ENCODE assay signal across 1 cellular context in the genomic region with DNA sequence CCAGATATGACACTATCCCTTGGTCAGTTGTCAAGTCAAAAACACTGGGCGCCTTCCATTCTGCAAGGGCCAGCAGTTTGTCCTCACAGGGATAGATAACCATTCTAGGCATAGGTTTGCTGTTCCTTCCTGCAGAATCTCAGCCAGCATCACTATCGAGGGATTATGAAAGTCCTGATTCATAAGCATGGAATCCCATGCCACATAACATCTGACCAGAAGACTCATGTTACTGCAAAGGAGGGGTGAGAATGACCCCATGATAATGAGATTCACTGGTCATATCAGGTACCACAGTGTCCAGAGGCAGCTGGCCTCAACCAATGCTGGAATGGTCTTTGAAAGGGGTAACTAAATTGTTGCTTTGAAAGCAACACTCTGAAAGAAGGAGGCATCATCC.
TF ChIP-seq lines count a peak whose summit lies in the region.

No MANE protein-coding gene starts in this region.

TF ChIP-seq in HepG2, 621 proteins besides CTCF, POLR2A, EP300 and RAD21:
- TF ChIP-seq NFE2L1 (CRISPR knock-in tag; IDR thresholded peaks at IDR 0.05; ENCODE audit: borderline replicate concordance), result no peak
- no peak for TF ChIP-seq ZNF747 (CRISPR knock-in tag; IDR thresholded peaks at IDR 0.05; ENCODE audit: borderline replicate concordance)
- TF ChIP-seq, protein P1, sequence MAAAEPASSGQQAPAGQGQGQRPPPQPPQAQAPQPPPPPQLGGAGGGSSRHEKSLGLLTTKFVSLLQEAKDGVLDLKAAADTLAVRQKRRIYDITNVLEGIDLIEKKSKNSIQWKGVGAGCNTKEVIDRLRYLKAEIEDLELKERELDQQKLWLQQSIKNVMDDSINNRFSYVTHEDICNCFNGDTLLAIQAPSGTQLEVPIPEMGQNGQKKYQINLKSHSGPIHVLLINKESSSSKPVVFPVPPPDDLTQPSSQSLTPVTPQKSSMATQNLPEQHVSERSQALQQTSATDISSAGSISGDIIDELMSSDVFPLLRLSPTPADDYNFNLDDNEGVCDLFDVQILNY (CRISPR knock-in tag; conservative IDR thresholded peaks at IDR 0.05), result no peak
- TF ChIP-seq HMG20B (CRISPR knock-in tag; conservative IDR thresholded peaks at IDR 0.05), result no peak
- no peak for TF ChIP-seq ZNF569 (CRISPR knock-in tag; IDR thresholded peaks at IDR 0.05; ENCODE audit: borderline replicate concordance)
- no peak for TF ChIP-seq ZFAT (CRISPR knock-in tag; conservative IDR thresholded peaks at IDR 0.05)
- TF ChIP-seq ZBTB39 (CRISPR knock-in tag; IDR thresholded peaks at IDR 0.05), result no peak
- no peak for TF ChIP-seq ZIK1 (CRISPR knock-in tag; IDR thresholded peaks at IDR 0.05; ENCODE audit: borderline replicate concordance, low read depth)
- TF ChIP-seq ZNF580 (CRISPR knock-in tag; IDR thresholded peaks at IDR 0.05; ENCODE audit: borderline replicate concordance, low read depth), result no peak
- TF ChIP-seq ZNF776 (CRISPR knock-in tag; IDR thresholded peaks at IDR 0.05), result no peak
- no peak for TF ChIP-seq SIX1 (CRISPR knock-in tag; IDR thresholded peaks at IDR 0.05; ENCODE audit: borderline replicate concordance)
- no peak for TF ChIP-seq SP4 (CRISPR knock-in tag; IDR thresholded peaks at IDR 0.05)
- no peak for TF ChIP-seq RELA (CRISPR knock-in tag; IDR thresholded peaks at IDR 0.05)
- no peak for TF ChIP-seq NBN (conservative IDR thresholded peaks at IDR 0.05)
- TF ChIP-seq JUND (CRISPR knock-in tag; IDR thresholded peaks at IDR 0.05), result no peak
- TF ChIP-seq, protein P2, sequence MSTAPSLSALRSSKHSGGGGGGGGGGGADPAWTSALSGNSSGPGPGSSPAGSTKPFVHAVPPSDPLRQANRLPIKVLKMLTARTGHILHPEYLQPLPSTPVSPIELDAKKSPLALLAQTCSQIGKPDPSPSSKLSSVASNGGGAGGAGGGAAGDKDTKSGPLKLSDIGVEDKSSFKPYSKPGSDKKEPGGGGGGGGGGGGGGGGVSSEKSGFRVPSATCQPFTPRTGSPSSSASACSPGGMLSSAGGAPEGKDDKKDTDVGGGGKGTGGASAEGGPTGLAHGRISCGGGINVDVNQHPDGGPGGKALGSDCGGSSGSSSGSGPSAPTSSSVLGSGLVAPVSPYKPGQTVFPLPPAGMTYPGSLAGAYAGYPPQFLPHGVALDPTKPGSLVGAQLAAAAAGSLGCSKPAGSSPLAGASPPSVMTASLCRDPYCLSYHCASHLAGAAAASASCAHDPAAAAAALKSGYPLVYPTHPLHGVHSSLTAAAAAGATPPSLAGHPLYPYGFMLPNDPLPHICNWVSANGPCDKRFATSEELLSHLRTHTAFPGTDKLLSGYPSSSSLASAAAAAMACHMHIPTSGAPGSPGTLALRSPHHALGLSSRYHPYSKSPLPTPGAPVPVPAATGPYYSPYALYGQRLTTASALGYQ (CRISPR knock-in tag; IDR thresholded peaks at IDR 0.05), result no peak
- TF ChIP-seq, protein P3, sequence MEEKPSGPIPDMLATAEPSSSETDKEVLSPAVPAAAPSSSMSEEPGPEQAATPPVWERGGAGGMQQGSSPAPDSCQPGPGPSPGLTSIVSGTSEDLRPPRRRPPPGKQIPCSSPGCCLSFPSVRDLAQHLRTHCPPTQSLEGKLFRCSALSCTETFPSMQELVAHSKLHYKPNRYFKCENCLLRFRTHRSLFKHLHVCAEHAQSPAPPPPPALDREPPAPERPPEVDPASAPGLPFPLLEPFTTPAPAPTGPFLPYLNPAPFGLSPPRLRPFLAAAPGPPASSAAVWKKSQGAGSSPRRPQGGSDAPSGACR (CRISPR knock-in tag; IDR thresholded peaks at IDR 0.05), result no peak
